Comparison of ENCODE assay signal across 8 cellular contexts in genomic region chr22:27804683-27805297, GRCh38. TPM values are rescaled to one million over a fixed set of nuclear protein-coding genes. Genes with fewer than 3 reads are reported as not detected.
DNase-seq lines count a peak whose midpoint lies in the region; ATAC-seq and TF ChIP-seq lines count a peak whose summit lies in the region.

No MANE protein-coding gene starts in this region.

- DNase-seq in AG08396 (ENCODE audit: low spot score) (peak; percentile 83), GM13977 (ENCODE audit: low spot score) (peak; percentile 78), NCI-H460 (ENCODE audit: extremely low read depth, low read depth) (peak; percentile 66), erythroblast (lab: John Stamatoyannopoulos, UW) (peak; percentile 50 to 72), tibial nerve (ENCODE audit: low spot score in 2 of 2) (peak; percentile 59 to 81)
- DNase-seq in activated CD8-positive, alpha-beta memory T cell treated with anti-CD3 and anti-CD28 coated beads, Interleukin-2, amount 50 U/mL, for 48 hours, result peak; percentile 71
- DNase-seq in naive thymus-derived CD8-positive, alpha-beta T cell, result peak in 7 of 10 donors; percentile 34 to 75 (median 49)

- H3K27me3 Mint-ChIP-seq in naive thymus-derived CD8-positive, alpha-beta T cell, result peaks cover 18 to 59% (median 29%) of the 10 kb centered on the region in 5 donors

- no peaks in the 10 kb centered on the region for H3K36me3 Mint-ChIP-seq in naive thymus-derived CD8-positive, alpha-beta T cell

- POLR2A ChIA-PET in naive thymus-derived CD8-positive, alpha-beta T cell (lab: Charles Lee), result no interaction called here

- no peak for TF ChIP-seq EP300 in tibial nerve (IDR thresholded peaks at IDR 0.05)

- peak; percentile 34 to 49 for ATAC-seq in naive thymus-derived CD8-positive, alpha-beta T cell
- ATAC-seq in GM18868 (IDR thresholded peaks at IDR 0.05; ENCODE audit: unreplicated experiment), result no peak

- TF ChIP-seq POLR2A in erythroblast (IDR thresholded peaks at IDR 0.05; ENCODE audit: low read length), result no peak
- TF ChIP-seq POLR2A in tibial nerve (IDR thresholded peaks at IDR 0.05), result no peak

- peaks cover 0 to 13% of the 10 kb centered on the region in 2 donors for H3K27me3 ChIP-seq in tibial nerve

- H3K4me3 Mint-ChIP-seq in naive thymus-derived CD8-positive, alpha-beta T cell, result peak overlapping the region in 9 of 10 donors; percentile 37 to 85 (median 78)

- no peaks in the 10 kb centered on the region for H3K36me3 ChIP-seq in tibial nerve

- no peak overlapping the region for H3K4me3 ChIP-seq in tibial nerve

- TF ChIP-seq CTCF in GM13977 (IDR thresholded peaks at IDR 0.05; ENCODE audit: extremely low read depth, insufficient read depth, missing control alignments) (peak; percentile 77), tibial nerve (IDR thresholded peaks at IDR 0.05) (peak; percentile 57 to 85 (median 64))

- no peak overlapping the region for H3K27ac ChIP-seq in tibial nerve

- H3K9me3 Mint-ChIP-seq in naive thymus-derived CD8-positive, alpha-beta T cell, result no peaks in the 10 kb centered on the region

- WGBS in tibial nerve, 2 donors, result 9 to 17% methylated on average over 14 to 20 of the region's 20 CpGs

- H3K27ac Mint-ChIP-seq in naive thymus-derived CD8-positive, alpha-beta T cell, result no peak overlapping the region

- peaks cover 17 to 23% (median 17%) of the 10 kb centered on the region in 4 donors for H3K4me1 Mint-ChIP-seq in naive thymus-derived CD8-positive, alpha-beta T cell

- in situ Hi-C loops in GM13977 (cut with MboI; ENCODE audit: low pct_unique_long_range_greater_than_20kb, low sequenced_read_pairs, unreplicated experiment), result no loop called here

- H3K4me1 ChIP-seq in tibial nerve, result peaks cover 0 to 26% (median 16%) of the 10 kb centered on the region in 4 donors

- H3K9me3 ChIP-seq in tibial nerve, result no peaks in the 10 kb centered on the region

RNA-seq across cellular contexts. Expression of gene MN1, which starts 3.2 kb away (rescaled TPM):
- total RNA-seq in NCI-H460 (2014; rRNA removed; shearing (Covaris generic)), result 9.8 and 10.5 TPM in 2 replicates
- polyA plus RNA-seq in NCI-H460 (2014; cell fraction: nucleus; rRNA removed), result 4.7 and 5.1 TPM in 2 replicates
- under 1 TPM; 0.22 to 0.39 TPM for total RNA-seq in naive thymus-derived CD8-positive, alpha-beta T cell
- polyA plus RNA-seq in naive thymus-derived CD8-positive, alpha-beta T cell, result under 1 TPM in 1 of 3 donors, not detected in 2; 0.10 TPM
- total RNA-seq in tibial nerve, result 1 to 10 TPM; 3.9 to 8.2 (median 6.0) TPM
